In genomic region chr1:229131243-229132105, GRCh38 we compare ENCODE assay signal across 14 cellular contexts.
A peak's percentile ranks its signal among the peaks of the same experiment; 100 is the strongest.
DNase-seq lines count a peak whose midpoint lies in the region; ATAC-seq and TF ChIP-seq lines count a peak whose summit lies in the region.
"Had no signal": no experiment of that assay in that cellular context is flagged by ENCODE, and none has a peak within 500 bp of the region (broad histone marks: within the 10 kb centered on the region; RNA-seq: fewer than 3 reads in every experiment).

No MANE protein-coding gene starts in this region.

- H3K27ac Mint-ChIP-seq in natural killer cell (peak overlapping the region in 1 of 2 donors; percentile 6), type B pancreatic cell (peak overlapping the region; percentile 57)
- H3K27ac Mint-ChIP-seq in natural killer cell treated with Interleukin-12 subunit alpha and Interleukin-12 subunit beta and Interleukin-15 and Interleukin-18, amount 100 ng/mL, for 72 hours, result peak overlapping the region in 1 of 2 donors; percentile 6
- no peak overlapping the region for H3K27ac Mint-ChIP-seq in activated CD4-positive, alpha-beta T cell treated with anti-CD3 and anti-CD28 coated beads for 36 hours

- intact Hi-C loops in natural killer cell (cut with micrococcal nuclease), result no loop called here
- intact Hi-C loops in activated CD4-positive, alpha-beta T cell treated with anti-CD3 and anti-CD28 coated beads for 36 hours (cut with DNase I, micrococcal nuclease), result loop anchor here in 1 of 2 experiments (10.0 kb wide), 1 partner anchor 93 kb away; no protein-coding TSS in a partner anchor

- peak overlapping the region; percentile 99 for H3K27ac ChIP-seq in angular gyrus (ENCODE audit: low read depth, low read length)
- H3K27ac ChIP-seq: left ventricle myocardium inferior, spleen had no signal

- no peak for TF ChIP-seq CTCF in natural killer cell (IDR thresholded peaks at IDR 0.05)
- no peak for TF ChIP-seq CTCF in type B pancreatic cell (conservative IDR thresholded peaks at IDR 0.05)

- peaks cover 20% of the 10 kb centered on the region for H3K36me3 Mint-ChIP-seq in natural killer cell
- peaks cover 10% of the 10 kb centered on the region for H3K36me3 Mint-ChIP-seq in natural killer cell treated with Interleukin-12 subunit alpha and Interleukin-12 subunit beta and Interleukin-15 and Interleukin-18, amount 100 ng/mL, for 72 hours
- peaks cover 11% of the 10 kb centered on the region for H3K36me3 Mint-ChIP-seq in type B pancreatic cell
- H3K36me3 Mint-ChIP-seq in activated CD4-positive, alpha-beta T cell treated with anti-CD3 and anti-CD28 coated beads for 36 hours (ENCODE audit: low read depth), result peaks cover 29% of the 10 kb centered on the region

- ATAC-seq in natural killer cell, result peak in 2 of 3 donors; percentile 14 to 17
- ATAC-seq in natural killer cell treated with Interleukin-12 subunit alpha and Interleukin-12 subunit beta and Interleukin-15 and Interleukin-18, amount 100 ng/mL, for 72 hours, result no peak
- ATAC-seq in HG03520 (IDR thresholded peaks at IDR 0.05; ENCODE audit: unreplicated experiment), result no peak
- ATAC-seq in activated CD4-positive, alpha-beta T cell treated with anti-CD3 and anti-CD28 coated beads for 36 hours, result no peak
- ATAC-seq: activated T-cell treated with anti-CD3 and anti-CD28 coated beads, Interleukin-2, amount 50 U/mL, for 4 hours had no signal

- POLR2A ChIA-PET in activated CD4-positive, alpha-beta T cell treated with anti-CD3 and anti-CD28 coated beads for 36 hours (lab: Charles Lee), result no interaction called here

- H3K4me1 Mint-ChIP-seq in natural killer cell (peaks cover 51 to 55% of the 10 kb centered on the region in 2 donors), type B pancreatic cell (ENCODE audit: unreplicated experiment) (peaks cover 32% of the 10 kb centered on the region)
- peaks cover 53% of the 10 kb centered on the region in 2 donors for H3K4me1 Mint-ChIP-seq in natural killer cell treated with Interleukin-12 subunit alpha and Interleukin-12 subunit beta and Interleukin-15 and Interleukin-18, amount 100 ng/mL, for 72 hours (ENCODE audit: low read depth in 2 of 2)
- peaks cover 56% of the 10 kb centered on the region for H3K4me1 Mint-ChIP-seq in activated CD4-positive, alpha-beta T cell treated with anti-CD3 and anti-CD28 coated beads for 36 hours

- H3K4me3 Mint-ChIP-seq in natural killer cell (peak overlapping the region; percentile 75), type B pancreatic cell (no peak overlapping the region)
- H3K4me3 Mint-ChIP-seq in natural killer cell treated with Interleukin-12 subunit alpha and Interleukin-12 subunit beta and Interleukin-15 and Interleukin-18, amount 100 ng/mL, for 72 hours, result no peak overlapping the region
- no peak overlapping the region for H3K4me3 Mint-ChIP-seq in activated CD4-positive, alpha-beta T cell treated with anti-CD3 and anti-CD28 coated beads for 36 hours
- H3K4me3 Mint-ChIP-seq: activated T-cell treated with anti-CD3 and anti-CD28 coated beads, Interleukin-2, amount 50 U/mL, for 4 hours had no signal

- peaks cover 10 to 13% of the 10 kb centered on the region in 2 donors for H3K27me3 Mint-ChIP-seq in natural killer cell (ENCODE audit: low read depth in 2 of 2)
- H3K27me3 Mint-ChIP-seq in natural killer cell treated with Interleukin-12 subunit alpha and Interleukin-12 subunit beta and Interleukin-15 and Interleukin-18, amount 100 ng/mL, for 72 hours, result peaks cover 16 to 20% of the 10 kb centered on the region in 2 donors
- H3K27me3 Mint-ChIP-seq in type B pancreatic cell, result no peaks in the 10 kb centered on the region
- no peaks in the 10 kb centered on the region for H3K27me3 Mint-ChIP-seq in activated CD4-positive, alpha-beta T cell treated with anti-CD3 and anti-CD28 coated beads for 36 hours

- CTCF ChIA-PET in activated CD4-positive, alpha-beta T cell treated with anti-CD3 and anti-CD28 coated beads for 36 hours (lab: Charles Lee), result interaction anchor here (1.6 to 2.9 kb wide), 2 partner anchors 30 to 97 kb away, joined by 3 to 13 read pairs; no protein-coding TSS in a partner anchor

- no peak for DNase-seq in natural killer cell
- DNase-seq in natural killer cell treated with Interleukin-12 subunit alpha and Interleukin-12 subunit beta and Interleukin-15 and Interleukin-18, amount 100 ng/mL, for 72 hours (ENCODE audit: low spot score), result no peak
- peak; percentile 56 for DNase-seq in midbrain (lab: John Stamatoyannopoulos, UW)
- DNase-seq in type B pancreatic cell (ENCODE audit: extremely low spot score, unreplicated experiment), result no peak
- no peak for DNase-seq in NCI-H345 (lab: John Stamatoyannopoulos, UW)
- no peak for DNase-seq in activated CD4-positive, alpha-beta T cell treated with anti-CD3 and anti-CD28 coated beads for 36 hours
- DNase-seq: activated CD4-positive, alpha-beta T cell treated with anti-CD3 and anti-CD28 coated beads for 4 hours; activated T-cell treated with anti-CD3 and anti-CD28 coated beads, Interleukin-2, amount 50 U/mL, for 4 hours; amniotic stem cell; left ventricle myocardium inferior; NCI-H226; spleen had no signal

- peaks cover 0 to 5% of the 10 kb centered on the region in 2 donors for H3K9me3 Mint-ChIP-seq in natural killer cell
- peaks cover 6% of the 10 kb centered on the region for H3K9me3 Mint-ChIP-seq in natural killer cell treated with Interleukin-12 subunit alpha and Interleukin-12 subunit beta and Interleukin-15 and Interleukin-18, amount 100 ng/mL, for 72 hours
- H3K9me3 Mint-ChIP-seq in type B pancreatic cell, result peaks cover 8% of the 10 kb centered on the region
- peaks cover 24% of the 10 kb centered on the region for H3K9me3 Mint-ChIP-seq in activated CD4-positive, alpha-beta T cell treated with anti-CD3 and anti-CD28 coated beads for 36 hours (ENCODE audit: low read depth)

Comparison
In these comparisons a context has a peak if more than half of its experiments do, and no peak if none do; other contexts are left out.
1. ATAC-seq: peak in natural killer cell (2 of 3); none in natural killer cell treated with Interleukin-12 subunit alpha and Interleukin-12 subunit beta and Interleukin-15 and Interleukin-18, amount 100 ng/mL, for 72 hours (0 of 2), HG03520 (single experiment) and activated CD4-positive, alpha-beta T cell treated with anti-CD3 and anti-CD28 coated beads for 36 hours (single experiment).